In genomic region chr6:158231551-158232444, GRCh38 we compare ENCODE assay signal across 8 cellular contexts.
DNase-seq lines count a peak whose midpoint lies in the region; ATAC-seq, FAIRE-seq and TF ChIP-seq lines count a peak whose summit lies in the region.

No MANE protein-coding gene starts in this region.

- peak overlapping the region; percentile 61 for H3K27ac ChIP-seq in CD8-positive, alpha-beta memory T cell (ENCODE audit: low read depth, low read length)
- peak overlapping the region; percentile 50 for H3K27ac ChIP-seq in HL-60 (replicated peaks)
- H3K27ac ChIP-seq in subcutaneous abdominal adipose tissue (ENCODE audit: low read depth, low read length): peak overlapping the region; percentile 74

- H3K4me3 ChIP-seq in CD8-positive, alpha-beta memory T cell (ENCODE audit: low read length): peak overlapping the region; percentile 68
- H3K4me3 ChIP-seq in HL-60 (replicated peaks; ENCODE audit: insufficient read depth, low read length) (peak overlapping the region; percentile 80), fibroblast of pulmonary artery (replicated peaks; ENCODE audit: low read depth, low read length) (peak overlapping the region; percentile 80), subcutaneous abdominal adipose tissue (ENCODE audit: low read depth in 1 of 5, low read length in 5 of 5) (peak overlapping the region; percentile 74 to 87 (median 77))

- no peaks in the 10 kb centered on the region for H3K36me3 ChIP-seq in CD8-positive, alpha-beta memory T cell (ENCODE audit: insufficient read depth, low read length)
- H3K36me3 ChIP-seq in subcutaneous abdominal adipose tissue (ENCODE audit: control insufficient read depth in 5 of 5, insufficient read depth in 5 of 5, low read length in 5 of 5): no peaks in the 10 kb centered on the region

- TF ChIP-seq CTCF in HL-60 (IDR thresholded peaks at IDR 0.05; ENCODE audit: insufficient read depth, low read length) (no peak), fibroblast of pulmonary artery (IDR thresholded peaks at IDR 0.05; ENCODE audit: low read length, missing control alignments) (no peak), nephron (IDR thresholded peaks at IDR 0.05; ENCODE audit: unreplicated experiment in 3 of 3) (no peak)

- H3K4me3 Mint-ChIP-seq in CD8-positive, alpha-beta memory T cell: peak overlapping the region; percentile 88 to 98 (median 92)
- H3K4me3 Mint-ChIP-seq in activated T-helper 17 cell treated with anti-CD3 and anti-CD28 coated beads, Interleukin-2, amount 50 U/mL, for 72 hours: peak overlapping the region; percentile 86
- H3K4me3 Mint-ChIP-seq in nephron: peak overlapping the region; percentile 85 to 97 (median 91)

- CTCF ChIA-PET in CD8-positive, alpha-beta memory T cell (lab: Charles Lee): interaction anchor here (1.0 to 2.5 kb wide), 3 partner anchors 11 to 17 kb away, joined by 3 to 10 read pairs (median 5); no protein-coding TSS in a partner anchor

- FAIRE-seq in RCC 7860 (lab: Jason Lieb, UNC): no peak

- H3K36me3 Mint-ChIP-seq in CD8-positive, alpha-beta memory T cell: peaks cover 0 to 10% (median 0%) of the 10 kb centered on the region in 3 donors
- no peaks in the 10 kb centered on the region for H3K36me3 Mint-ChIP-seq in activated T-helper 17 cell treated with anti-CD3 and anti-CD28 coated beads, Interleukin-2, amount 50 U/mL, for 72 hours (ENCODE audit: low read depth)
- peaks cover 14% of the 10 kb centered on the region for H3K36me3 Mint-ChIP-seq in nephron (ENCODE audit: low read depth)

- no peaks in the 10 kb centered on the region for H3K27me3 Mint-ChIP-seq in CD8-positive, alpha-beta memory T cell
- no peaks in the 10 kb centered on the region for H3K27me3 Mint-ChIP-seq in activated T-helper 17 cell treated with anti-CD3 and anti-CD28 coated beads, Interleukin-2, amount 50 U/mL, for 72 hours
- peaks cover 5% of the 10 kb centered on the region for H3K27me3 Mint-ChIP-seq in nephron (ENCODE audit: low read depth)

- POLR2A ChIA-PET in CD8-positive, alpha-beta memory T cell (lab: Charles Lee): interaction anchor here (0.6 to 0.7 kb wide), 2 partner anchors 39 to 412 kb away, joined by 3 read pairs; no protein-coding TSS in a partner anchor

- H3K27ac Mint-ChIP-seq in CD8-positive, alpha-beta memory T cell: peak overlapping the region; percentile 83 to 98 (median 93)
- peak overlapping the region; percentile 78 for H3K27ac Mint-ChIP-seq in activated T-helper 17 cell treated with anti-CD3 and anti-CD28 coated beads, Interleukin-2, amount 50 U/mL, for 72 hours
- peak overlapping the region; percentile 89 to 99 (median 97) for H3K27ac Mint-ChIP-seq in nephron

- DNase-seq in CD8-positive, alpha-beta memory T cell: peak; percentile 70 to 84 (median 74)
- DNase-seq in HL-60 (ENCODE audit: low read depth in 1 of 2, low spot score in 1 of 2) (peak in 1 of 2 experiments; percentile 44), RCC 7860 (ENCODE audit: low spot score) (peak; percentile 53), fibroblast of pulmonary artery (ENCODE audit: low read depth) (peak; percentile 59)

- peaks cover 24% of the 10 kb centered on the region for H3K4me1 ChIP-seq in CD8-positive, alpha-beta memory T cell (ENCODE audit: insufficient read depth, low read length)
- peaks cover 5 to 28% (median 24%) of the 10 kb centered on the region in 5 donors for H3K4me1 ChIP-seq in subcutaneous abdominal adipose tissue (ENCODE audit: control insufficient read depth in 5 of 5, insufficient read depth in 5 of 5, low read length in 5 of 5)

- no peaks in the 10 kb centered on the region for H3K9me3 ChIP-seq in CD8-positive, alpha-beta memory T cell (ENCODE audit: low read length)
- no peaks in the 10 kb centered on the region for H3K9me3 ChIP-seq in subcutaneous abdominal adipose tissue (ENCODE audit: control insufficient read depth in 5 of 5, low read length in 5 of 5)

- no peaks in the 10 kb centered on the region for H3K9me3 Mint-ChIP-seq in CD8-positive, alpha-beta memory T cell
- no peaks in the 10 kb centered on the region for H3K9me3 Mint-ChIP-seq in activated T-helper 17 cell treated with anti-CD3 and anti-CD28 coated beads, Interleukin-2, amount 50 U/mL, for 72 hours
- H3K9me3 Mint-ChIP-seq in nephron: no peaks in the 10 kb centered on the region

- no peaks in the 10 kb centered on the region for H3K27me3 ChIP-seq in CD8-positive, alpha-beta memory T cell (ENCODE audit: insufficient read depth, low read length, poor library complexity, severe bottlenecking)
- no peaks in the 10 kb centered on the region for H3K27me3 ChIP-seq in HL-60 (ENCODE audit: insufficient read depth, poor library complexity, severe bottlenecking)
- H3K27me3 ChIP-seq in subcutaneous abdominal adipose tissue (ENCODE audit: control insufficient read depth in 5 of 5, insufficient read depth in 4 of 5, low read length in 5 of 5): no peaks in the 10 kb centered on the region

- peak; percentile 68 for ATAC-seq in GM19455 (IDR thresholded peaks at IDR 0.05; ENCODE audit: unreplicated experiment)
- peak; percentile 90 for ATAC-seq in activated T-helper 17 cell treated with anti-CD3 and anti-CD28 coated beads, Interleukin-2, amount 50 U/mL, for 72 hours (replicated peaks)

- H3K9ac ChIP-seq in subcutaneous abdominal adipose tissue (ENCODE audit: low read length in 5 of 5): peak overlapping the region in 4 of 5 donors; percentile 50 to 91 (median 79)

- peaks cover 34 to 49% (median 42%) of the 10 kb centered on the region in 3 donors for H3K4me1 Mint-ChIP-seq in CD8-positive, alpha-beta memory T cell
- H3K4me1 Mint-ChIP-seq in activated T-helper 17 cell treated with anti-CD3 and anti-CD28 coated beads, Interleukin-2, amount 50 U/mL, for 72 hours: peaks cover 21% of the 10 kb centered on the region
- peaks cover 35% of the 10 kb centered on the region for H3K4me1 Mint-ChIP-seq in nephron
